In genomic region chr3:189786479-189787064, GRCh38 we compare ENCODE assay signal across 24 cellular contexts.
DNase-seq lines count a peak whose midpoint lies in the region; ATAC-seq, FAIRE-seq and TF ChIP-seq lines count a peak whose summit lies in the region.
"Had no signal": no experiment of that assay in that cellular context is flagged by ENCODE, and none has a peak within 500 bp of the region (broad histone marks: within the 10 kb centered on the region; RNA-seq: fewer than 3 reads in every experiment).

No MANE protein-coding gene starts in this region.

- no peak overlapping the region for H2AFZ ChIP-seq in SK-N-SH (ENCODE audit: low read depth)
- no peak overlapping the region for H2AFZ ChIP-seq in H1 (ENCODE audit: low read length)

- H3K36me3 ChIP-seq in SK-N-SH (replicated peaks in 1 of 2; ENCODE audit: control insufficient read depth in 1 of 2, insufficient read depth in 2 of 2, low read length in 1 of 2) (no peaks in the 10 kb centered on the region), H1 (ENCODE audit: control insufficient read depth in 2 of 4, insufficient read depth in 4 of 4, low read length in 3 of 4) (no peaks in the 10 kb centered on the region)
- H3K36me3 ChIP-seq: heart right ventricle, Peyer's patch, right atrium auricular region, suprapubic skin, vagina had no signal

- H3K27me3 ChIP-seq in SK-N-SH (ENCODE audit: insufficient read depth) (no peaks in the 10 kb centered on the region; the same call in 1 of the 2 replicates), H1 (replicated peaks in 1 of 4; ENCODE audit: control insufficient read depth in 3 of 4, extremely low read depth in 1 of 4, insufficient read depth in 3 of 4, low read length in 3 of 4) (peaks cover 0 to 2% (median 0%) of the 10 kb centered on the region in 4 experiments; a peak in 1 of 7 replicates)
- H3K27me3 ChIP-seq: heart right ventricle, Peyer's patch, right atrium auricular region, suprapubic skin, vagina had no signal

- ATAC-seq in SK-N-SH treated with all-trans-retinoic acid at 6 μM for 48 hours: no peak
- no peak for ATAC-seq in GM21576 (IDR thresholded peaks at IDR 0.05; ENCODE audit: unreplicated experiment)
- ATAC-seq: A549; activated T-helper 17 cell treated with anti-CD3 and anti-CD28 coated beads, Interleukin-2, amount 50 U/mL, for 72 hours; heart right ventricle had no signal

- H4K20me1 ChIP-seq in SK-N-SH (ENCODE audit: insufficient read depth) (no peaks in the 10 kb centered on the region), H1 (replicated peaks in 1 of 2; ENCODE audit: control insufficient read depth in 1 of 2, insufficient read depth in 2 of 2, low read length in 2 of 2) (no peaks in the 10 kb centered on the region)

- 19% methylated on average over 8 of the region's 8 CpGs for WGBS in SK-N-SH (ENCODE audit: low lambda C conversion rate)
- 84% methylated on average over 8 of the region's 8 CpGs; no CpG with 5 or more reads in 1 of the 2 experiments for WGBS in H1 (ENCODE audit: extremely low coverage in 1 of 2, insufficient coverage in 1 of 2, insufficient read length in 1 of 2, insufficient replicate concordance in 2 of 2, low coverage in 1 of 2, low lambda C conversion rate in 2 of 2, missing lambda C conversion rate in 1 of 2), 2 experiments

- no peaks in the 10 kb centered on the region for H3K9me2 ChIP-seq in SK-N-SH

- no peak overlapping the region for H2BK12ac ChIP-seq in H1 (ENCODE audit: low read depth, low read length)

- TF ChIP-seq POLR2A in H1 (IDR thresholded peaks at IDR 0.05; ENCODE audit: control extremely low read depth in 1 of 2, low read depth in 2 of 2, low read length in 2 of 2): no peak

- no peak overlapping the region for H2BK15ac ChIP-seq in H1 (ENCODE audit: low read length)

- H2BK5ac ChIP-seq in H1 (ENCODE audit: low read depth, low read length): no peak overlapping the region

- H3K4me1 ChIP-seq in SK-N-SH (ENCODE audit: control insufficient read depth in 1 of 2, insufficient read depth in 2 of 2, low read depth in 1 of 2, low read length in 1 of 2): no peaks in the 10 kb centered on the region
- no peaks in the 10 kb centered on the region; a peak in 1 of 7 replicates for H3K4me1 ChIP-seq in H1 (replicated peaks in 1 of 4; ENCODE audit: control insufficient read depth in 3 of 4, insufficient read depth in 4 of 4, low read length in 3 of 4)
- H3K4me1 ChIP-seq: A549, Peyer's patch, right atrium auricular region had no signal

- H3F3A ChIP-seq in SK-N-SH (replicated peaks; ENCODE audit: insufficient read depth): no peaks in the 10 kb centered on the region

- no peak overlapping the region for H4K91ac ChIP-seq in H1 (replicated peaks; ENCODE audit: insufficient read length, low read length)

- no peak overlapping the region for H3K4me3 ChIP-seq in SK-N-SH (ENCODE audit: low read depth in 2 of 2, low read length in 1 of 2)
- no peak overlapping the region for H3K4me3 ChIP-seq in H1 (ENCODE audit: extremely low read depth in 1 of 4, insufficient read depth in 2 of 4, low read depth in 3 of 4, low read length in 4 of 4)
- H3K4me3 ChIP-seq: A549, GM23248, heart right ventricle, Peyer's patch, right atrium auricular region, suprapubic skin, vagina had no signal

- H3K23me2 ChIP-seq in H1 (ENCODE audit: low read depth, low read length): no peaks in the 10 kb centered on the region; the same call in 1 of the 2 replicates

- no peaks in the 10 kb centered on the region for H3K79me1 ChIP-seq in H1 (ENCODE audit: low read depth, low read length)

- no peak overlapping the region for H3K23ac ChIP-seq in H1 (ENCODE audit: insufficient read length)

- CTCF ChIA-PET in SK-N-SH (lab: Yijun Ruan, JAX) (interaction anchor here (0.7 to 1.3 kb wide), 3 partner anchors 13 to 29 kb away, joined by 3 to 4 read pairs (median 3); no protein-coding TSS in a partner anchor), H1 (lab: Charles Lee; ENCODE audit: partially characterized antibody) (interaction anchor here (0.7 to 2.7 kb wide), 14 partner anchors 10 to 525 kb away, joined by 3 to 13 read pairs (median 3); no protein-coding TSS in a partner anchor)
- CTCF ChIA-PET in activated CD4-positive, alpha-beta memory T cell treated with anti-CD3 and anti-CD28 coated beads for 36 hours (lab: Charles Lee): interaction anchor here (0.7 to 0.9 kb wide), 3 partner anchors 26 to 514 kb away, joined by 3 read pairs; no protein-coding TSS in a partner anchor

- H2BK20ac ChIP-seq in H1 (ENCODE audit: low read length): no peak overlapping the region

- H3K9me3 Mint-ChIP-seq in progenitor cell of endocrine pancreas (ENCODE audit: low read depth): no peaks in the 10 kb centered on the region
- H3K9me3 Mint-ChIP-seq in activated CD4-positive, alpha-beta memory T cell treated with anti-CD3 and anti-CD28 coated beads for 36 hours: no peaks in the 10 kb centered on the region
- H3K9me3 Mint-ChIP-seq: activated naive CD8-positive, alpha-beta T cell treated with anti-CD3 and anti-CD28 coated beads for 36 hours; activated T-helper 17 cell treated with anti-CD3 and anti-CD28 coated beads, Interleukin-2, amount 50 U/mL, for 72 hours had no signal

- H3K79me2 ChIP-seq in SK-N-SH (ENCODE audit: insufficient read depth): no peaks in the 10 kb centered on the region
- H3K79me2 ChIP-seq in H1 (ENCODE audit: control insufficient read depth in 1 of 2, insufficient read depth in 2 of 2, low read length in 2 of 2): no peaks in the 10 kb centered on the region

- no peak overlapping the region for H3K56ac ChIP-seq in H1 (replicated peaks; ENCODE audit: insufficient read length, low read depth, low read length)

- peaks cover 22% of the 10 kb centered on the region for H3K4me1 Mint-ChIP-seq in progenitor cell of endocrine pancreas (ENCODE audit: low read depth)
- H3K4me1 Mint-ChIP-seq in activated CD4-positive, alpha-beta memory T cell treated with anti-CD3 and anti-CD28 coated beads for 36 hours (ENCODE audit: low read depth): peaks cover 3% of the 10 kb centered on the region
- H3K4me1 Mint-ChIP-seq: immature natural killer cell had no signal

- no peak overlapping the region for H3K27ac Mint-ChIP-seq in progenitor cell of endocrine pancreas
- H3K27ac Mint-ChIP-seq in activated CD4-positive, alpha-beta memory T cell treated with anti-CD3 and anti-CD28 coated beads for 36 hours: no peak overlapping the region
- H3K27ac Mint-ChIP-seq: activated naive CD8-positive, alpha-beta T cell treated with anti-CD3 and anti-CD28 coated beads for 36 hours; activated T-helper 17 cell treated with anti-CD3 and anti-CD28 coated beads, Interleukin-2, amount 50 U/mL, for 72 hours; immature natural killer cell had no signal

- H3K4ac ChIP-seq in H1 (replicated peaks; ENCODE audit: insufficient read length, low read depth, low read length): no peak overlapping the region

- intact Hi-C loops in activated CD4-positive, alpha-beta memory T cell treated with anti-CD3 and anti-CD28 coated beads for 36 hours (cut with micrococcal nuclease): no loop called here

- no peak overlapping the region for H4K5ac ChIP-seq in H1 (ENCODE audit: insufficient read length, low read depth, low read length)

- H3K4me2 ChIP-seq in SK-N-SH (no peak overlapping the region), H1 (ENCODE audit: insufficient read depth in 1 of 2, low read depth in 2 of 2, low read length in 2 of 2) (no peak overlapping the region)
- H3K4me2 ChIP-seq: A549 had no signal

- no peak overlapping the region for H2BK120ac ChIP-seq in H1 (replicated peaks; ENCODE audit: low read depth, low read length)

- no peak for FAIRE-seq in H1 (lab: Jason Lieb, UNC)
- FAIRE-seq: A549 had no signal

- no peak overlapping the region for H2AK5ac ChIP-seq in H1 (ENCODE audit: low read depth, low read length)

- H3K9me3 ChIP-seq in SK-N-SH: no peaks in the 10 kb centered on the region
- H3K9me3 ChIP-seq in H1 (ENCODE audit: insufficient read depth in 2 of 2, low read depth in 1 of 2, low read length in 1 of 2): no peaks in the 10 kb centered on the region
- H3K9me3 ChIP-seq: A549, heart right ventricle, Peyer's patch, right atrium auricular region, suprapubic skin, vagina had no signal

- H3K4me3 Mint-ChIP-seq in progenitor cell of endocrine pancreas (ENCODE audit: low read depth): no peak overlapping the region
- H3K4me3 Mint-ChIP-seq in activated CD4-positive, alpha-beta memory T cell treated with anti-CD3 and anti-CD28 coated beads for 36 hours: no peak overlapping the region
- H3K4me3 Mint-ChIP-seq: activated naive CD8-positive, alpha-beta T cell treated with anti-CD3 and anti-CD28 coated beads for 36 hours; activated T-helper 17 cell treated with anti-CD3 and anti-CD28 coated beads, Interleukin-2, amount 50 U/mL, for 72 hours; immature natural killer cell had no signal

- no peak for TF ChIP-seq EP300 in SK-N-SH (IDR thresholded peaks at IDR 0.05; ENCODE audit: borderline replicate concordance in 1 of 2, low read depth in 1 of 2, low read length in 1 of 2)
- no peak for TF ChIP-seq EP300 in H1 (IDR thresholded peaks at IDR 0.05; ENCODE audit: borderline replicate concordance in 1 of 2, low read depth in 2 of 2, low read length in 2 of 2)

- no peak overlapping the region for H3K9ac ChIP-seq in SK-N-SH
- H3K9ac ChIP-seq in H1 (replicated peaks in 1 of 4; ENCODE audit: extremely low read depth in 1 of 4, low read depth in 3 of 4, low read length in 3 of 4): no peak overlapping the region
- H3K9ac ChIP-seq: GM23248 had no signal

- H3K14ac ChIP-seq in H1 (ENCODE audit: insufficient read length): no peak overlapping the region

- peaks cover 18% of the 10 kb centered on the region for H3K27me3 Mint-ChIP-seq in progenitor cell of endocrine pancreas
- no peaks in the 10 kb centered on the region for H3K27me3 Mint-ChIP-seq in activated CD4-positive, alpha-beta memory T cell treated with anti-CD3 and anti-CD28 coated beads for 36 hours
- H3K27me3 Mint-ChIP-seq: activated T-helper 17 cell treated with anti-CD3 and anti-CD28 coated beads, Interleukin-2, amount 50 U/mL, for 72 hours had no signal

- H3K36me3 Mint-ChIP-seq in progenitor cell of endocrine pancreas (ENCODE audit: insufficient read depth): no peaks in the 10 kb centered on the region
- H3K36me3 Mint-ChIP-seq in activated CD4-positive, alpha-beta memory T cell treated with anti-CD3 and anti-CD28 coated beads for 36 hours: no peaks in the 10 kb centered on the region
- H3K36me3 Mint-ChIP-seq: activated naive CD8-positive, alpha-beta T cell treated with anti-CD3 and anti-CD28 coated beads for 36 hours; immature natural killer cell had no signal

- POLR2A ChIA-PET in SK-N-SH (lab: Yijun Ruan, JAX): no interaction called here
- POLR2A ChIA-PET in H1 (lab: Charles Lee; ENCODE audit: partially characterized antibody): no interaction called here
- POLR2A ChIA-PET in activated CD4-positive, alpha-beta memory T cell treated with anti-CD3 and anti-CD28 coated beads for 36 hours (lab: Charles Lee): no interaction called here

- no peak for DNase-seq in SK-N-SH
- peak; percentile 23 for DNase-seq in NAMALWA (ENCODE audit: low spot score)
- no peak for DNase-seq in H1 (ENCODE audit: low read depth in 1 of 2, low spot score in 2 of 2)
- DNase-seq in progenitor cell of endocrine pancreas (ENCODE audit: low spot score, unreplicated experiment): no peak
- DNase-seq in COLO668 (lab: John Stamatoyannopoulos, UW; ENCODE audit: unreplicated experiment): no peak
- DNase-seq in activated CD4-positive, alpha-beta memory T cell treated with anti-CD3 and anti-CD28 coated beads for 36 hours: no peak
- DNase-seq: activated CD4-positive, alpha-beta T cell treated with anti-CD3 and anti-CD28 coated beads for 1 hour; activated naive CD8-positive, alpha-beta T cell treated with anti-CD3 and anti-CD28 coated beads for 36 hours; C1 segment of cervical spinal cord; central memory CD4-positive, alpha-beta T cell; DMS79; GM23248; heart right ventricle; immature natural killer cell; NCI-H1694; NCI-H748 treated with DMSO at 0.1 percent for 48 hours; Peyer's patch had no signal

- peak; percentile 50 for TF ChIP-seq CTCF in SK-N-SH (IDR thresholded peaks at IDR 0.05)
- TF ChIP-seq CTCF in H1 (IDR thresholded peaks at IDR 0.05; ENCODE audit: control extremely low read depth in 1 of 3, insufficient read depth in 1 of 3, low read depth in 1 of 3, low read length in 3 of 3): peak; percentile 23 to 34 (median 26); a peak in 3 of 4 replicates
- TF ChIP-seq CTCF in progenitor cell of endocrine pancreas (IDR thresholded peaks at IDR 0.05; ENCODE audit: unreplicated experiment): peak; percentile 47

- no peak overlapping the region for H4K8ac ChIP-seq in H1 (ENCODE audit: extremely low read depth, insufficient read depth, low read length)

- no peak overlapping the region for H3K18ac ChIP-seq in H1 (ENCODE audit: extremely low read depth, low read length)

- TF ChIP-seq RAD21 in SK-N-SH (IDR thresholded peaks at IDR 0.05; ENCODE audit: low read length) (no peak), H1 (IDR thresholded peaks at IDR 0.05 in 1 of 2, conservative IDR thresholded peaks at IDR 0.05 in 1 of 2; ENCODE audit: low read depth in 2 of 2, low read length in 2 of 2) (peak; percentile 45 to 62)

- H3K27ac ChIP-seq in SK-N-SH (ENCODE audit: low read depth in 2 of 2, low read length in 1 of 2): no peak overlapping the region
- no peak overlapping the region for H3K27ac ChIP-seq in H1 (ENCODE audit: low read depth, low read length)
- H3K27ac ChIP-seq: A549, GM23248, heart right ventricle, Peyer's patch, right atrium auricular region, suprapubic skin, vagina had no signal

Comparison
In these comparisons a context has a peak if more than half of its experiments do, and no peak if none do; other contexts are left out.
1. Of the 17 proteins assayed by ChIP-seq in both H1 and SK-N-SH: peak only in H1: RAD21 and YY1; only in SK-N-SH: none; in both: CTCF; in neither: 14.